In the genomic region with DNA sequence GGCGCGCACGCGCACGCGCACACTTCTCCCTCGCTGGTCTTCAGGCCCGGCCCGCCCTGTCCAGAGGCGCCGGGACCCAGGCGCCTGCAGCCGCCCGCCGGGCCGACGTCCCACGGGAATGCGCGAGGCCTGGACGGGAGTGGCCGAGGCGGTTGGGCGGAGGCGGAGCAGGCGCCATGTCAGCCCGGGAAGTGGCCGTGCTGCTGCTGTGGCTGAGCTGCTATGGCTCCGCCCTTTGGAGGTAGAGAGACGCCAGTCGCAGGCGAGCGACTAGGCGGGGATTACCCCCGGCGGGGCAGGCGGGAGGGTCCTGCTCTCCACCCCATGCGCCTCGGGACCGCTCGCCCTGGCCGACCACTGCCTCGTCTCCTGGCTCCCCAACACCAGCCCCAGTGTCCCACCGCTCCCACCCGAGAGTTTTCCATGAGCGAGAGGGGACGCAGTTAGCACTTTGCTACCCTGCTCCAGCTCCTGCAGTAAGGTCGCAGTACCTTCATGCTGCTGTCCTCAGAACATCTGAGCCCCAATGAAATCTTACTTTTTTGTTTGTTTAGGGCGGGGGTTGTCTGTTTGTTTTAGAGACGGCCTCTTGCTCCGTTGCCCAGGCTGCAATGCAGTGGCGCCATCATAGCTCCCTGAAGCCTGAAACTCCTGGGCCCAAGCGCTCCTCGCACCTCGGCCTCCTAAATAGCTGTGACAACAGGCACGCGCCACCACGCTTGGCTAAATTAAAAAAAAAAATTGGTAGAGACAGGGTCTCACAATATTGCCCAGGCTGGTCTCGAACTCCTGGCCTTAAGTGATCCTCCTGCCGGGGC, we compare ENCODE assay signal across 8 cellular contexts. TPM values are rescaled to one million over a fixed set of nuclear protein-coding genes. Genes with fewer than 3 reads are reported as not detected.
DNase-seq lines count a peak whose midpoint lies in the region; ATAC-seq and TF ChIP-seq lines count a peak whose summit lies in the region.

A gene with protein sequence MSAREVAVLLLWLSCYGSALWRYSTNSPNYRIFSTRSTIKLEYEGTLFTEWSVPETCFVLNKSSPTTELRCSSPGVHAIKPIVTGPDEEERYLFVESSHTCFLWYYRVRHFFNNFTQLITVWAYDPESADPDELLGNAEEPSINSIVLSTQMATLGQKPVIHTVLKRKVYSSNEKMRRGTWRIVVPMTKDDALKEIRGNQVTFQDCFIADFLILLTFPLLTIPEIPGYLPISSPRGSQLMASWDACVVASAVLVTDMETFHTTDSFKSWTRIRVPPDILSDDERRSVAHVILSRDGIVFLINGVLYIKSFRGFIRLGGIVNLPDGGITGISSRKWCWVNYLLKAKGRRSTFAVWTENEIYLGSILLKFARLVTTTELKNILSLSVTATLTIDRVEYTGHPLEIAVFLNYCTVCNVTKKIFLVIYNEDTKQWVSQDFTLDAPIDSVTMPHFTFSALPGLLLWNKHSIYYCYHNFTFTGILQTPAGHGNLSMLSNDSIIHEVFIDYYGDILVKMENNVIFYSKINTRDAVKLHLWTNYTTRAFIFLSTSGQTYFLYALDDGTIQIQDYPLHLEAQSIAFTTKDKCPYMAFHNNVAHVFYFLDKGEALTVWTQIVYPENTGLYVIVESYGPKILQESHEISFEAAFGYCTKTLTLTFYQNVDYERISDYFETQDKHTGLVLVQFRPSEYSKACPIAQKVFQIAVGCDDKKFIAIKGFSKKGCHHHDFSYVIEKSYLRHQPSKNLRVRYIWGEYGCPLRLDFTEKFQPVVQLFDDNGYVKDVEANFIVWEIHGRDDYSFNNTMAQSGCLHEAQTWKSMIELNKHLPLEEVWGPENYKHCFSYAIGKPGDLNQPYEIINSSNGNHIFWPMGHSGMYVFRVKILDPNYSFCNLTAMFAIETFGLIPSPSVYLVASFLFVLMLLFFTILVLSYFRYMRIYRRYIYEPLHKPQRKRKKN (plus strand): TSS at position 20 of the 818 bp plus-strand sequence. CDS start 157 bp downstream, at position 177.

- peak within 1 kb of the TSS; percentile 90 for H2AFZ ChIP-seq in ACC112 (ENCODE audit: low read length, unreplicated experiment)

- no peaks in the 10 kb centered on the region for H3K36me3 ChIP-seq in ACC112 (ENCODE audit: insufficient read depth, low read length)
- H3K36me3 ChIP-seq in effector memory CD4-positive, alpha-beta T cell (ENCODE audit: control insufficient read depth, insufficient read depth, low read length), result no peaks in the 10 kb centered on the region
- no peaks in the 10 kb centered on the region for H3K36me3 ChIP-seq in lung (ENCODE audit: control insufficient read depth in 2 of 2, insufficient read depth in 2 of 2, low read length in 2 of 2)

- H3K27ac ChIP-seq in ACC112 (ENCODE audit: low read depth, low read length) (peak within 1 kb of the TSS; percentile 36), lung (ENCODE audit: low read depth in 1 of 2, low read length in 1 of 2) (peak within 1 kb of the TSS; percentile 87 to 90)
- peak within 1 kb of the TSS; percentile 76 for H3K27ac ChIP-seq in effector memory CD4-positive, alpha-beta T cell (ENCODE audit: insufficient read depth, low read length, poor library complexity, severe bottlenecking)

- WGBS in lung, 2 donors, result 16% methylated on average over 59 to 60 of the region's 60 CpGs

- no peaks in the 10 kb centered on the region for H3K79me2 ChIP-seq in ACC112 (ENCODE audit: control insufficient read depth, insufficient read depth, low read length, unreplicated experiment)

- ATAC-seq in GM18519 (IDR thresholded peaks at IDR 0.05; ENCODE audit: low FRiP score, unreplicated experiment), result peak; percentile 99
- ATAC-seq in HG03025 (IDR thresholded peaks at IDR 0.05; ENCODE audit: low FRiP score, unreplicated experiment), result peak; percentile 98
- peak; percentile 99 for ATAC-seq in lung (ENCODE audit: insufficient read depth, low FRiP score)

- DNase-seq in NCI-H446 treated with DMSO at 0.1 percent for 48 hours (lab: John Stamatoyannopoulos, UW) (peak; percentile 44), lung (ENCODE audit: low spot score) (peak; percentile 89)
- DNase-seq in activated CD8-positive, alpha-beta memory T cell treated with anti-CD3 and anti-CD28 coated beads for 24 hours, result peak; percentile 92
- peak; percentile 54 to 70 (median 63) for DNase-seq in effector memory CD4-positive, alpha-beta T cell
- DNase-seq in stimulated activated CD4-positive, alpha-beta T cell treated with anti-CD3 and anti-CD28 coated beads, TNF-alpha, amount 100 ng/mL, for 1 hour (ENCODE audit: low read depth in 3 of 3, low spot score in 1 of 3), result peak; percentile 24 to 54 (median 41)

- TF ChIP-seq CTCF in lung (IDR thresholded peaks at IDR 0.05; ENCODE audit: control extremely low read depth, extremely low read depth), result no peak

- no peaks in the 10 kb centered on the region for H3K27me3 ChIP-seq in ACC112 (ENCODE audit: insufficient read depth, low read length)
- H3K27me3 ChIP-seq in effector memory CD4-positive, alpha-beta T cell (replicated peaks; ENCODE audit: control insufficient read depth, insufficient read depth, low read length, poor library complexity, severe bottlenecking), result no peaks in the 10 kb centered on the region
- no peaks in the 10 kb centered on the region for H3K27me3 ChIP-seq in lung (ENCODE audit: control insufficient read depth, insufficient read depth)

- H3K4me3 ChIP-seq in ACC112 (ENCODE audit: low read depth, low read length) (peak within 1 kb of the TSS; percentile 93), lung (peak within 1 kb of the TSS; percentile 46)
- H3K4me3 ChIP-seq in effector memory CD4-positive, alpha-beta T cell (ENCODE audit: insufficient read depth, low read depth, low read length, poor library complexity, severe bottlenecking), result peak within 1 kb of the TSS; percentile 90

- no peaks in the 10 kb centered on the region for H3K9me3 ChIP-seq in effector memory CD4-positive, alpha-beta T cell (ENCODE audit: control insufficient read depth, low read length)
- no peaks in the 10 kb centered on the region for H3K9me3 ChIP-seq in lung (ENCODE audit: control insufficient read depth in 2 of 2, insufficient read depth in 1 of 2, low read length in 1 of 2)

- H3K4me1 ChIP-seq in ACC112 (ENCODE audit: control insufficient read depth, insufficient read depth, low read length, unreplicated experiment), result peaks cover 10% of the 10 kb centered on the region
- H3K4me1 ChIP-seq in effector memory CD4-positive, alpha-beta T cell (ENCODE audit: control insufficient read depth, insufficient read depth, low read length, poor library complexity, severe bottlenecking), result no peaks in the 10 kb centered on the region
- peaks cover 0 to 2% of the 10 kb centered on the region in 2 donors for H3K4me1 ChIP-seq in lung (ENCODE audit: control insufficient read depth in 2 of 2, insufficient read depth in 2 of 2, low read length in 2 of 2)

RNA-seq across cellular contexts. Expression of the gene that starts here (rescaled TPM):
- 1 to 10 TPM; 2.0 to 2.7 TPM for total RNA-seq in lung
- under 1 TPM; 0.30 to 0.87 TPM for polyA plus RNA-seq in lung

Comparison
In these comparisons a context has a peak if more than half of its experiments do, and no peak if none do; other contexts are left out.
1. Peak in every context shown above with its lines: DNase-seq, ATAC-seq, H3K4me3 ChIP-seq and H3K27ac ChIP-seq.
2. H3K27ac ChIP-seq: peak in every context shown above with its lines; median percentile 88 in lung; 76 in effector memory CD4-positive, alpha-beta T cell; 36 in ACC112.
3. DNase-seq: peak in every context shown above with its lines; median percentile 92 in activated CD8-positive, alpha-beta memory T cell treated with anti-CD3 and anti-CD28 coated beads for 24 hours; 89 in lung; 63 in effector memory CD4-positive, alpha-beta T cell; 44 in NCI-H446 treated with DMSO at 0.1 percent for 48 hours; 41 in stimulated activated CD4-positive, alpha-beta T cell treated with anti-CD3 and anti-CD28 coated beads, TNF-alpha, amount 100 ng/mL, for 1 hour.